In genomic region chr17:49677933-49678847, GRCh38 we compare ENCODE assay signal across 1 cellular context.
TF ChIP-seq lines count a peak whose summit lies in the region.

TSS of gene SPOP (minus strand) at chr17:49678097. CDS start at chr17:49622810, 55,287 bp downstream.

TF ChIP-seq in HepG2, 621 proteins besides CTCF, POLR2A, EP300 and RAD21 (continued from another document and continues in another):
- TF ChIP-seq ARNTL (CRISPR knock-in tag; IDR thresholded peaks at IDR 0.05) (peak; percentile 87), GFI1 (CRISPR knock-in tag; IDR thresholded peaks at IDR 0.05; ENCODE audit: borderline replicate concordance) (peak; percentile 91), ZNF615 (CRISPR knock-in tag; IDR thresholded peaks at IDR 0.05; ENCODE audit: borderline replicate concordance) (peak; percentile 97), ATM (IDR thresholded peaks at IDR 0.05; ENCODE audit: borderline replicate concordance) (no peak), CAMTA2 (CRISPR knock-in tag; IDR thresholded peaks at IDR 0.05; ENCODE audit: borderline replicate concordance) (peak; percentile 86; the same call in 1 of the 2 replicates), IRF2 (CRISPR knock-in tag; IDR thresholded peaks at IDR 0.05) (peak; percentile 86), ZNF367 (CRISPR knock-in tag; IDR thresholded peaks at IDR 0.05; ENCODE audit: borderline replicate concordance) (peak; percentile 82), ETV5 (CRISPR knock-in tag; IDR thresholded peaks at IDR 0.05; ENCODE audit: borderline replicate concordance) (peak; percentile 80), ZFP36L1 (CRISPR knock-in tag; IDR thresholded peaks at IDR 0.05) (peak; percentile 100), HOXD1 (CRISPR knock-in tag; IDR thresholded peaks at IDR 0.05) (peak; percentile 89), ZFAT (CRISPR knock-in tag; conservative IDR thresholded peaks at IDR 0.05) (no peak), SAP130 (CRISPR knock-in tag; IDR thresholded peaks at IDR 0.05; ENCODE audit: low read depth) (peak; percentile 90), IKZF1 (IDR thresholded peaks at IDR 0.05) (no peak), AKAP8 (CRISPR knock-in tag; IDR thresholded peaks at IDR 0.05) (0 out of 2 replicates have a peak, but pooled peaks have one; percentile 32), ZNF567 (CRISPR knock-in tag; IDR thresholded peaks at IDR 0.05; ENCODE audit: borderline replicate concordance) (peak; percentile 94), ZNF678 (CRISPR knock-in tag; IDR thresholded peaks at IDR 0.05) (no peak; the same call in 1 of the 2 replicates), CREB3 (CRISPR knock-in tag; IDR thresholded peaks at IDR 0.05) (peak; percentile 97), EEA1 (CRISPR knock-in tag; IDR thresholded peaks at IDR 0.05; ENCODE audit: borderline replicate concordance) (peak; percentile 94), ZNF552 (CRISPR knock-in tag; IDR thresholded peaks at IDR 0.05; ENCODE audit: borderline replicate concordance) (peak; percentile 97; the same call in 1 of the 2 replicates), ZSCAN21 (CRISPR knock-in tag; IDR thresholded peaks at IDR 0.05; ENCODE audit: borderline replicate concordance) (peak; percentile 90), ZNF18 (CRISPR knock-in tag; IDR thresholded peaks at IDR 0.05; ENCODE audit: insufficient replicate concordance) (peak; percentile 100), ZBTB8A (CRISPR knock-in tag; IDR thresholded peaks at IDR 0.05; ENCODE audit: borderline replicate concordance, low read depth) (0 out of 2 replicates have a peak, but pooled peaks have one; percentile 44), ZNF614 (CRISPR knock-in tag; IDR thresholded peaks at IDR 0.05; ENCODE audit: borderline replicate concordance) (peak; percentile 49; the same call in 1 of the 2 replicates), KDM5B (CRISPR knock-in tag; IDR thresholded peaks at IDR 0.05; ENCODE audit: borderline replicate concordance) (peak; percentile 100), TCF12 (IDR thresholded peaks at IDR 0.05) (no peak), TCF12 (CRISPR knock-in tag; IDR thresholded peaks at IDR 0.05) (no peak), ZNF746 (CRISPR knock-in tag; IDR thresholded peaks at IDR 0.05) (peak; percentile 83; the same call in 1 of the 2 replicates), FOSL2 (CRISPR knock-in tag; IDR thresholded peaks at IDR 0.05) (peak; percentile 73), HOXA5 (CRISPR knock-in tag; IDR thresholded peaks at IDR 0.05) (peak; percentile 92), TFDP2 (CRISPR knock-in tag; IDR thresholded peaks at IDR 0.05) (peak; percentile 100), ZNF782 (CRISPR knock-in tag; IDR thresholded peaks at IDR 0.05; ENCODE audit: borderline replicate concordance) (peak; percentile 72; the same call in 1 of the 2 replicates), TOE1 (CRISPR knock-in tag; IDR thresholded peaks at IDR 0.05) (peak; percentile 99), HNRNPUL1 (IDR thresholded peaks at IDR 0.05; ENCODE audit: low read depth, low read length) (no peak), KDM1A (CRISPR knock-in tag; IDR thresholded peaks at IDR 0.05) (peak; percentile 71; the same call in 1 of the 2 replicates), NFYB (CRISPR knock-in tag; IDR thresholded peaks at IDR 0.05) (peak; percentile 66), ZNF790 (CRISPR knock-in tag; IDR thresholded peaks at IDR 0.05; ENCODE audit: borderline replicate concordance) (peak; percentile 96; the same call in 1 of the 2 replicates), ZNF329 (CRISPR knock-in tag; IDR thresholded peaks at IDR 0.05; ENCODE audit: low read depth) (0 out of 2 replicates have a peak, but pooled peaks have one; percentile 83), SRSF9 (IDR thresholded peaks at IDR 0.05; ENCODE audit: borderline replicate concordance, insufficient read depth, low read depth, low read length, poor library complexity, severe bottlenecking) (no peak), MTERF4 (CRISPR knock-in tag; IDR thresholded peaks at IDR 0.05) (peak; percentile 92), GATA4 (IDR thresholded peaks at IDR 0.05; ENCODE audit: borderline replicate concordance, low read depth) (no peak), ZNF562 (CRISPR knock-in tag; IDR thresholded peaks at IDR 0.05; ENCODE audit: borderline replicate concordance) (peak; percentile 92), ZNF263 (CRISPR knock-in tag; IDR thresholded peaks at IDR 0.05) (peak; percentile 81), SRSF1 (optimal IDR thresholded peaks at IDR 0.05; ENCODE audit: low read depth, low read length) (no peak), ZFY (CRISPR knock-in tag; IDR thresholded peaks at IDR 0.05) (peak; percentile 66), ZNF883 (CRISPR knock-in tag; IDR thresholded peaks at IDR 0.05; ENCODE audit: not compliant biosample characterization) (peak; percentile 98), ZNF142 (CRISPR knock-in tag; IDR thresholded peaks at IDR 0.05) (peak; percentile 94), PBX2 (CRISPR knock-in tag; IDR thresholded peaks at IDR 0.05) (peak; percentile 26; the same call in 1 of the 2 replicates), GABPA (IDR thresholded peaks at IDR 0.05; ENCODE audit: low read depth, low read length) (no peak; the same call in 1 of the 2 replicates), GABPA (CRISPR knock-in tag; IDR thresholded peaks at IDR 0.05; ENCODE audit: low read depth) (peak; percentile 71), ZNF276 (CRISPR knock-in tag; IDR thresholded peaks at IDR 0.05; ENCODE audit: low read depth) (peak; percentile 98), TMF1 (CRISPR knock-in tag; IDR thresholded peaks at IDR 0.05; ENCODE audit: low read depth) (peak; percentile 99), CBX1 (IDR thresholded peaks at IDR 0.05; ENCODE audit: low read depth) (peak; percentile 69), ZBTB7A (CRISPR knock-in tag; IDR thresholded peaks at IDR 0.05) (peak; percentile 90), ZFP37 (CRISPR knock-in tag; IDR thresholded peaks at IDR 0.05; ENCODE audit: borderline replicate concordance) (peak; percentile 94), CENPX (CRISPR knock-in tag; IDR thresholded peaks at IDR 0.05) (no peak), SMC3 (IDR thresholded peaks at IDR 0.05; ENCODE audit: low read length) (no peak), FLYWCH1 (CRISPR knock-in tag; IDR thresholded peaks at IDR 0.05) (peak; percentile 97; the same call in 1 of the 2 replicates), ZNF101 (CRISPR knock-in tag; IDR thresholded peaks at IDR 0.05; ENCODE audit: borderline replicate concordance, low read depth) (no peak), GZF1 (CRISPR knock-in tag; IDR thresholded peaks at IDR 0.05) (peak; percentile 74; the same call in 1 of the 2 replicates), BATF2 (CRISPR knock-in tag; IDR thresholded peaks at IDR 0.05) (peak; percentile 96)
